In genomic region chr12:6662906-6663742, GRCh38 we compare ENCODE assay signal across 1 cellular context.
A peak's percentile ranks its signal among the peaks of the same experiment; 100 is the strongest.
TF ChIP-seq lines count a peak whose summit lies in the region.

Gene ING4 (minus strand): TSS chr12:6663119. CDS start chr12:6663101, 18 bp downstream.

TF ChIP-seq in HEK293, 187 proteins besides CTCF, POLR2A, EP300 and RAD21 (continued from another document and continues in another):
- TF ChIP-seq MYNN (tag by site-specific recombination; IDR thresholded peaks at IDR 0.05; ENCODE audit: borderline replicate concordance) (no peak), ZNF341 (tag by site-specific recombination; IDR thresholded peaks at IDR 0.05; ENCODE audit: low read depth) (peak; percentile 66), ZNF501 (tag by site-specific recombination; IDR thresholded peaks at IDR 0.05) (peak; percentile 75), ZNF112 (tag by site-specific recombination; IDR thresholded peaks at IDR 0.05) (no peak), ZNF626 (tag by site-specific recombination; IDR thresholded peaks at IDR 0.05) (no peak), WT1 (tag by site-specific recombination; IDR thresholded peaks at IDR 0.05) (no peak; the same call in none of the 2 replicates), YY2 (tag by site-specific recombination; IDR thresholded peaks at IDR 0.05) (peak; percentile 97), ZNF558 (tag by site-specific recombination; IDR thresholded peaks at IDR 0.05) (peak; percentile 72; the same call in 1 of the 2 replicates), ZFP3 (tag by site-specific recombination; IDR thresholded peaks at IDR 0.05; ENCODE audit: low read depth) (no peak), ZNF24 (tag by site-specific recombination; IDR thresholded peaks at IDR 0.05) (peak; percentile 86), ZNF610 (tag by site-specific recombination; IDR thresholded peaks at IDR 0.05; ENCODE audit: borderline replicate concordance) (no peak), ZBTB7A (tag by site-specific recombination; IDR thresholded peaks at IDR 0.05; ENCODE audit: low read depth) (no peak), ZNF175 (tag by site-specific recombination; IDR thresholded peaks at IDR 0.05) (no peak), ZNF513 (tag by site-specific recombination; IDR thresholded peaks at IDR 0.05) (no peak), ZNF366 (tag by site-specific recombination; conservative IDR thresholded peaks at IDR 0.05) (peak; percentile 80), ZNF324 (tag by site-specific recombination; IDR thresholded peaks at IDR 0.05) (peak; percentile 83), ZNF768 (tag by site-specific recombination; IDR thresholded peaks at IDR 0.05) (no peak), ZNF426 (tag by site-specific recombination; IDR thresholded peaks at IDR 0.05) (no peak), ZNF529 (tag by site-specific recombination; IDR thresholded peaks at IDR 0.05; ENCODE audit: insufficient replicate concordance) (no peak), ZNF530 (tag by site-specific recombination; IDR thresholded peaks at IDR 0.05; ENCODE audit: low read depth) (no peak), ZNF223 (tag by site-specific recombination; IDR thresholded peaks at IDR 0.05) (no peak), ZNF654 (tag by site-specific recombination; IDR thresholded peaks at IDR 0.05; ENCODE audit: low read depth) (no peak), ZNF449 (tag by site-specific recombination; IDR thresholded peaks at IDR 0.05) (peak; percentile 17; the same call in 1 of the 2 replicates), ZNF211 (tag by site-specific recombination; IDR thresholded peaks at IDR 0.05; ENCODE audit: low read depth) (no peak), KLF8 (tag by site-specific recombination; IDR thresholded peaks at IDR 0.05) (peak; percentile 96), ZNF544 (tag by site-specific recombination; IDR thresholded peaks at IDR 0.05) (no peak), ZNF555 (tag by site-specific recombination; conservative IDR thresholded peaks at IDR 0.05) (no peak), ZNF580 (tag by site-specific recombination; IDR thresholded peaks at IDR 0.05) (peak; percentile 100), ZNF664 (tag by site-specific recombination; IDR thresholded peaks at IDR 0.05) (no peak), REPIN1 (tag by site-specific recombination; IDR thresholded peaks at IDR 0.05; ENCODE audit: low read depth) (no peak), ZXDB (tag by site-specific recombination; IDR thresholded peaks at IDR 0.05) (peak; percentile 99), ZNF398 (tag by site-specific recombination; IDR thresholded peaks at IDR 0.05) (peak; percentile 9; the same call in 1 of the 2 replicates), ZNF174 (tag by site-specific recombination; IDR thresholded peaks at IDR 0.05) (no peak), ZNF624 (tag by site-specific recombination; IDR thresholded peaks at IDR 0.05) (no peak), ZSCAN30 (tag by site-specific recombination; IDR thresholded peaks at IDR 0.05) (peak; percentile 29; the same call in 1 of the 2 replicates)
- TF ChIP-seq, protein P1, sequence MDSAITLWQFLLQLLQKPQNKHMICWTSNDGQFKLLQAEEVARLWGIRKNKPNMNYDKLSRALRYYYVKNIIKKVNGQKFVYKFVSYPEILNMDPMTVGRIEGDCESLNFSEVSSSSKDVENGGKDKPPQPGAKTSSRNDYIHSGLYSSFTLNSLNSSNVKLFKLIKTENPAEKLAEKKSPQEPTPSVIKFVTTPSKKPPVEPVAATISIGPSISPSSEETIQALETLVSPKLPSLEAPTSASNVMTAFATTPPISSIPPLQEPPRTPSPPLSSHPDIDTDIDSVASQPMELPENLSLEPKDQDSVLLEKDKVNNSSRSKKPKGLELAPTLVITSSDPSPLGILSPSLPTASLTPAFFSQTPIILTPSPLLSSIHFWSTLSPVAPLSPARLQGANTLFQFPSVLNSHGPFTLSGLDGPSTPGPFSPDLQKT (IDR thresholded peaks at IDR 0.05; ENCODE audit: borderline replicate concordance, low read depth, low read length) = peak; percentile 96
- TF ChIP-seq, protein P2, sequence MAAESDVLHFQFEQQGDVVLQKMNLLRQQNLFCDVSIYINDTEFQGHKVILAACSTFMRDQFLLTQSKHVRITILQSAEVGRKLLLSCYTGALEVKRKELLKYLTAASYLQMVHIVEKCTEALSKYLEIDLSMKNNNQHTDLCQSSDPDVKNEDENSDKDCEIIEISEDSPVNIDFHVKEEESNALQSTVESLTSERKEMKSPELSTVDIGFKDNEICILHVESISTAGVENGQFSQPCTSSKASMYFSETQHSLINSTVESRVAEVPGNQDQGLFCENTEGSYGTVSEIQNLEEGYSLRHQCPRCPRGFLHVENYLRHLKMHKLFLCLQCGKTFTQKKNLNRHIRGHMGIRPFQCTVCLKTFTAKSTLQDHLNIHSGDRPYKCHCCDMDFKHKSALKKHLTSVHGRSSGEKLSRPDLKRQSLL (tag by site-specific recombination; IDR thresholded peaks at IDR 0.05) = no peak
- TF ChIP-seq, protein P3, sequence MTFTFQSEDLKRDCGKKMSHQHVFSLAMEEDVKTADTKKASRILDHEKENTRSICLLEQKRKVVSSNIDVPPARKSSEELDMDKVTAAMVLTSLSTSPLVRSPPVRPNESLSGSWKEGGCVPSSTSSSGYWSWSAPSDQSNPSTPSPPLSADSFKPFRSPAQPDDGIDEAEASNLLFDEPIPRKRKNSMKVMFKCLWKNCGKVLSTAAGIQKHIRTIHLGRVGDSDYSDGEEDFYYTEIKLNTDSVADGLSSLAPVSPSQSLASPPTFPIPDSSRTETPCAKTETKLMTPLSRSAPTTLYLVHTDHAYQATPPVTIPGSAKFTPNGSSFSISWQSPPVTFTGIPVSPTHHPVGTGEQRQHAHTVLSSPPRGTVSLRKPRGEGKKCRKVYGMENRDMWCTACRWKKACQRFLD (tag by site-specific recombination; IDR thresholded peaks at IDR 0.05) = no peak
- TF ChIP-seq, protein P4, sequence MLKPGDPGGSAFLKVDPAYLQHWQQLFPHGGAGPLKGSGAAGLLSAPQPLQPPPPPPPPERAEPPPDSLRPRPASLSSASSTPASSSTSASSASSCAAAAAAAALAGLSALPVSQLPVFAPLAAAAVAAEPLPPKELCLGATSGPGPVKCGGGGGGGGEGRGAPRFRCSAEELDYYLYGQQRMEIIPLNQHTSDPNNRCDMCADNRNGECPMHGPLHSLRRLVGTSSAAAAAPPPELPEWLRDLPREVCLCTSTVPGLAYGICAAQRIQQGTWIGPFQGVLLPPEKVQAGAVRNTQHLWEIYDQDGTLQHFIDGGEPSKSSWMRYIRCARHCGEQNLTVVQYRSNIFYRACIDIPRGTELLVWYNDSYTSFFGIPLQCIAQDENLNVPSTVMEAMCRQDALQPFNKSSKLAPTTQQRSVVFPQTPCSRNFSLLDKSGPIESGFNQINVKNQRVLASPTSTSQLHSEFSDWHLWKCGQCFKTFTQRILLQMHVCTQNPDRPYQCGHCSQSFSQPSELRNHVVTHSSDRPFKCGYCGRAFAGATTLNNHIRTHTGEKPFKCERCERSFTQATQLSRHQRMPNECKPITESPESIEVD (tag by site-specific recombination; IDR thresholded peaks at IDR 0.05) = peak; percentile 26; the same call in 1 of the 2 replicates
- TF ChIP-seq, protein P5, sequence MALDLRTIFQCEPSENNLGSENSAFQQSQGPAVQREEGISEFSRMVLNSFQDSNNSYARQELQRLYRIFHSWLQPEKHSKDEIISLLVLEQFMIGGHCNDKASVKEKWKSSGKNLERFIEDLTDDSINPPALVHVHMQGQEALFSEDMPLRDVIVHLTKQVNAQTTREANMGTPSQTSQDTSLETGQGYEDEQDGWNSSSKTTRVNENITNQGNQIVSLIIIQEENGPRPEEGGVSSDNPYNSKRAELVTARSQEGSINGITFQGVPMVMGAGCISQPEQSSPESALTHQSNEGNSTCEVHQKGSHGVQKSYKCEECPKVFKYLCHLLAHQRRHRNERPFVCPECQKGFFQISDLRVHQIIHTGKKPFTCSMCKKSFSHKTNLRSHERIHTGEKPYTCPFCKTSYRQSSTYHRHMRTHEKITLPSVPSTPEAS (tag by site-specific recombination; IDR thresholded peaks at IDR 0.05) = 0 out of 2 replicates have a peak, but pooled peaks have one; percentile 7
- TF ChIP-seq, protein P6, sequence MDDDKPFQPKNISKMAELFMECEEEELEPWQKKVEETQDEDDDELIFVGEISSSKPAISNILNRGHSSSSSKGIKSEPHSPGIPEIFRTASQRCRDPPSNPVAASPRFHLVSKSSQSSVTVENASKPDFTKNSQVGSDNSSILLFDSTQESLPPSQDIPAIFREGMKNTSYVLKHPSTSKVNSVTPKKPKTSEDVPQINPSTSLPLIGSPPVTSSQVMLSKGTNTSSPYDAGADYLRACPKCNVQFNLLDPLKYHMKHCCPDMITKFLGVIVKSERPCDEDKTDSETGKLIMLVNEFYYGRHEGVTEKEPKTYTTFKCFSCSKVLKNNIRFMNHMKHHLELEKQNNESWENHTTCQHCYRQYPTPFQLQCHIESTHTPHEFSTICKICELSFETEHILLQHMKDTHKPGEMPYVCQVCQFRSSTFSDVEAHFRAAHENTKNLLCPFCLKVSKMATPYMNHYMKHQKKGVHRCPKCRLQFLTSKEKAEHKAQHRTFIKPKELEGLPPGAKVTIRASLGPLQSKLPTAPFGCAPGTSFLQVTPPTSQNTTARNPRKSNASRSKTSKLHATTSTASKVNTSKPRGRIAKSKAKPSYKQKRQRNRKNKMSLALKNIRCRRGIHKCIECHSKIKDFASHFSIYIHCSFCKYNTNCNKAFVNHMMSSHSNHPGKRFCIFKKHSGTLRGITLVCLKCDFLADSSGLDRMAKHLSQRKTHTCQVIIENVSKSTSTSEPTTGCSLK (tag by site-specific recombination; IDR thresholded peaks at IDR 0.05) = no peak
- TF ChIP-seq, protein P7, sequence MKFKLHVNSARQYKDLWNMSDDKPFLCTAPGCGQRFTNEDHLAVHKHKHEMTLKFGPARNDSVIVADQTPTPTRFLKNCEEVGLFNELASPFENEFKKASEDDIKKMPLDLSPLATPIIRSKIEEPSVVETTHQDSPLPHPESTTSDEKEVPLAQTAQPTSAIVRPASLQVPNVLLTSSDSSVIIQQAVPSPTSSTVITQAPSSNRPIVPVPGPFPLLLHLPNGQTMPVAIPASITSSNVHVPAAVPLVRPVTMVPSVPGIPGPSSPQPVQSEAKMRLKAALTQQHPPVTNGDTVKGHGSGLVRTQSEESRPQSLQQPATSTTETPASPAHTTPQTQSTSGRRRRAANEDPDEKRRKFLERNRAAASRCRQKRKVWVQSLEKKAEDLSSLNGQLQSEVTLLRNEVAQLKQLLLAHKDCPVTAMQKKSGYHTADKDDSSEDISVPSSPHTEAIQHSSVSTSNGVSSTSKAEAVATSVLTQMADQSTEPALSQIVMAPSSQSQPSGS (tag by site-specific recombination; IDR thresholded peaks at IDR 0.05; ENCODE audit: low read depth) = peak; percentile 100
- TF ChIP-seq, protein P8, sequence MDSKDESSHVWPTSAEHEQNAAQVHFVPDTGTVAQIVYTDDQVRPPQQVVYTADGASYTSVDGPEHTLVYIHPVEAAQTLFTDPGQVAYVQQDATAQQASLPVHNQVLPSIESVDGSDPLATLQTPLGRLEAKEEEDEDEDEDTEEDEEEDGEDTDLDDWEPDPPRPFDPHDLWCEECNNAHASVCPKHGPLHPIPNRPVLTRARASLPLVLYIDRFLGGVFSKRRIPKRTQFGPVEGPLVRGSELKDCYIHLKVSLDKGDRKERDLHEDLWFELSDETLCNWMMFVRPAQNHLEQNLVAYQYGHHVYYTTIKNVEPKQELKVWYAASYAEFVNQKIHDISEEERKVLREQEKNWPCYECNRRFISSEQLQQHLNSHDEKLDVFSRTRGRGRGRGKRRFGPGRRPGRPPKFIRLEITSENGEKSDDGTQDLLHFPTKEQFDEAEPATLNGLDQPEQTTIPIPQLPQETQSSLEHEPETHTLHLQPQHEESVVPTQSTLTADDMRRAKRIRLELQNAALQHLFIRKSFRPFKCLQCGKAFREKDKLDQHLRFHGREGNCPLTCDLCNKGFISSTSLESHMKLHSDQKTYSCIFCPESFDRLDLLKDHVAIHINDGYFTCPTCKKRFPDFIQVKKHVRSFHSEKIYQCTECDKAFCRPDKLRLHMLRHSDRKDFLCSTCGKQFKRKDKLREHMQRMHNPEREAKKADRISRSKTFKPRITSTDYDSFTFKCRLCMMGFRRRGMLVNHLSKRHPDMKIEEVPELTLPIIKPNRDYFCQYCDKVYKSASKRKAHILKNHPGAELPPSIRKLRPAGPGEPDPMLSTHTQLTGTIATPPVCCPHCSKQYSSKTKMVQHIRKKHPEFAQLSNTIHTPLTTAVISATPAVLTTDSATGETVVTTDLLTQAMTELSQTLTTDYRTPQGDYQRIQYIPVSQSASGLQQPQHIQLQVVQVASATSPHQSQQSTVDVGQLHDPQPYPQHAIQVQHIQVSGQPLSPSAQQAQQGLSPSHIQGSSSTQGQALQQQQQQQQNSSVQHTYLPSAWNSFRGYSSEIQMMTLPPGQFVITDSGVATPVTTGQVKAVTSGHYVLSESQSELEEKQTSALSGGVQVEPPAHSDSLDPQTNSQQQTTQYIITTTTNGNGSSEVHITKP (tag by site-specific recombination; IDR thresholded peaks at IDR 0.05) = peak; percentile 61
